In the genomic region with DNA sequence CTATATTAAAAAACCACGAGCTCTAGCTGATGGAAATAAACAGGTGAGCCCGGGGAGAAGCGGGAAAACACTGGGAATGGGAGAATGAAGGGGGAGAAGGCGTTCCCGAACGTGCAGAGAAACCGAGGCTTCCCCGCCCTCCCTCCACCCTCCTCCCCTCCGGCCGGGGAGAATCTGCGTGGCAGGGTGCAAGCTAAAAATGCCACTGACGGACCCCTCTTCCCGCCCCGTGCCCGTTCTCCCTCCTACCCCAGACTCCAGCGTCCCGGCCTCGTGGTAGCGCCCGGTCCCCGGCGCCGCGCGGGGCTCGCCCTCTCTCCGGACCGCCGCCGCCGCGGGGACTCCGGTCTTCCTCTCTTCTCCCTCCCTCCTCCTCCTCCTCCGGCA, we compare ENCODE assay signal across 8 cellular contexts.
A peak's percentile ranks its signal among the peaks of the same experiment; 100 is the strongest.
DNase-seq lines count a peak whose midpoint lies in the region; ATAC-seq and TF ChIP-seq lines count a peak whose summit lies in the region.

No MANE protein-coding gene starts in this region.

- H3K4me3 ChIP-seq in Caco-2 (ENCODE audit: low read depth, low read length) (peak overlapping the region; percentile 56), ascending aorta (peak overlapping the region; percentile 69 to 96), thymus (ENCODE audit: low read length) (peak overlapping the region; percentile 90)

- peak overlapping the region; percentile 85 for H3K4me3 Mint-ChIP-seq in Caco-2 (ENCODE audit: unreplicated experiment)

- H3K9me3 Mint-ChIP-seq in Caco-2 (ENCODE audit: unreplicated experiment): no peaks in the 10 kb centered on the region

- H3K36me3 ChIP-seq in Caco-2 (ENCODE audit: control insufficient read depth, insufficient read depth, low read length): no peaks in the 10 kb centered on the region
- no peaks in the 10 kb centered on the region for H3K36me3 ChIP-seq in ascending aorta
- H3K36me3 ChIP-seq in thymus (ENCODE audit: control insufficient read depth, insufficient read depth): no peaks in the 10 kb centered on the region

- H3K27me3 ChIP-seq in Caco-2 (replicated peaks; ENCODE audit: control insufficient read depth, insufficient read depth, low read length) (no peaks in the 10 kb centered on the region), ascending aorta (no peaks in the 10 kb centered on the region), thymus (ENCODE audit: control insufficient read depth, insufficient read depth) (no peaks in the 10 kb centered on the region)

- under 1% methylated on average over 34 of the region's 34 CpGs for WGBS in thymus

- no TSS peak for BruUV-seq in Caco-2 (replicated peaks; lab: Mats Ljungman, UMichigan)

- H3K9me3 ChIP-seq in Caco-2 (no peaks in the 10 kb centered on the region), ascending aorta (no peaks in the 10 kb centered on the region), thymus (ENCODE audit: control insufficient read depth) (no peaks in the 10 kb centered on the region)

- H3K27ac ChIP-seq in ascending aorta (peak overlapping the region; percentile 92 to 95), thymus (ENCODE audit: low read depth) (peak overlapping the region; percentile 99)

- H3K27ac Mint-ChIP-seq in Caco-2 (ENCODE audit: unreplicated experiment): peak overlapping the region; percentile 66

- DNase-seq in Caco-2: no peak
- DNase-seq in ascending aorta (ENCODE audit: low spot score in 2 of 2): no peak
- DNase-seq in left colon: no peak
- no peak for DNase-seq in NCI-H748 (lab: John Stamatoyannopoulos, UW; ENCODE audit: unreplicated experiment)
- no peak for DNase-seq in NOMO-1 treated with dmso at 0.1 percent for 144 hours (lab: John Stamatoyannopoulos, UW; ENCODE audit: unreplicated experiment)

- CTCF ChIA-PET in Caco-2 (lab: Charles Lee): interaction anchor here (0.9 to 1.0 kb wide), 2 partner anchors 82 to 142 kb away, joined by 3 to 4 read pairs; a partner anchor contains a TSS

- TF ChIP-seq CTCF in Caco-2 (IDR thresholded peaks at IDR 0.05; ENCODE audit: insufficient read depth in 1 of 2, low read depth in 1 of 2, low read length in 1 of 2, severe bottlenecking in 1 of 2, unreplicated experiment in 1 of 2) (no peak), ascending aorta (IDR thresholded peaks at IDR 0.05) (no peak)

- H3K4me1 Mint-ChIP-seq in Caco-2 (ENCODE audit: low read depth, unreplicated experiment): peaks cover 13% of the 10 kb centered on the region

- H3K4me1 ChIP-seq in Caco-2: no peaks in the 10 kb centered on the region
- peaks cover 0 to 16% of the 10 kb centered on the region in 2 donors for H3K4me1 ChIP-seq in ascending aorta
- peaks cover 8% of the 10 kb centered on the region for H3K4me1 ChIP-seq in thymus (ENCODE audit: control insufficient read depth, insufficient read depth, low read length)

- ATAC-seq in HG03159 (IDR thresholded peaks at IDR 0.05; ENCODE audit: unreplicated experiment) (peak; percentile 5), left colon (peak; percentile 1), GM18907 (IDR thresholded peaks at IDR 0.05; ENCODE audit: unreplicated experiment) (no peak)

- POLR2A ChIA-PET in Caco-2 (lab: Charles Lee): no interaction called here

- H3K27me3 Mint-ChIP-seq in Caco-2 (ENCODE audit: insufficient read depth, unreplicated experiment): no peaks in the 10 kb centered on the region

- peaks cover 12% of the 10 kb centered on the region for H3K36me3 Mint-ChIP-seq in Caco-2 (ENCODE audit: insufficient read depth, unreplicated experiment)

- intact Hi-C loops in Caco-2 (cut with micrococcal nuclease; ENCODE audit: unreplicated experiment): loop anchor here (5.0 kb wide), 1 partner anchor 81 kb away; a partner anchor contains a TSS
- intact Hi-C loops in ascending aorta (cut with DNase I): loop anchor here (1.0 to 10.0 kb wide), 8 partner anchors 64 to 618 kb away; a partner anchor contains a TSS
- intact Hi-C loops in left colon (cut with DNase I, micrococcal nuclease): no loop called here

Comparison
In these comparisons a context has a peak if more than half of its experiments do, and no peak if none do; other contexts are left out.
1. intact Hi-C loops: an anchor here in Caco-2 (5.0 kb wide) and ascending aorta (1.0 to 10.0 kb wide); none called in left colon.